ENCODE assay signal across 31 cellular contexts in the genomic region with DNA sequence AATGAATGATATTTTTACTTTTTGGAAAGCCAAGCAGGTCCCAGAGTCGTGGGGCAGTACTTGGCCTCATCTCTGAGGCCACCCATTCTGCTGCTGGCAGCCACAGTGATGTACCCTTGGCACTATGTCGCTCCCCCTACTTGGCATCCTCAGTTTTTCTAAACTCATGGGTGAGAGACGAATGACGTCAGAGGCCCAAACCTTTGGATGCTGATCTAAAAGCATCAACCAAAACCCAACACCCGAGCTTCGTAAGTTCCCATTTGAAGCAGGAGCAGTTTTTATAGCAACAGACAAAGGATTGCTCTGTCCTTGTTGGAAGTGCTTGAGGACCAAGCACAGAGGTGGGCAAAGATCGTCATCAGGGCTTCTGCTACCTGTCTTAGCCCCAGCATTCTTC.
DNase-seq lines count a peak whose midpoint lies in the region; ATAC-seq, FAIRE-seq and TF ChIP-seq lines count a peak whose summit lies in the region.
"Had no signal": no experiment of that assay in that cellular context is flagged by ENCODE, and none has a peak within 500 bp of the region (broad histone marks: within the 10 kb centered on the region; RNA-seq: fewer than 3 reads in every experiment).

No MANE protein-coding gene starts in this region.

- 9% methylated on average over 7 of the region's 7 CpGs for WGBS in HepG2 (ENCODE audit: low lambda C conversion rate)
- 56% methylated on average over 7 of the region's 7 CpGs for WGBS in right lobe of liver (ENCODE audit: insufficient coverage, low coverage, low lambda C conversion rate, missing lambda C conversion rate)
- WGBS in esophagus muscularis mucosa, result 87% methylated on average over 7 of the region's 7 CpGs

- H3K4me3 ChIP-seq in HepG2 (replicated peaks in 1 of 3; ENCODE audit: insufficient read depth in 1 of 3, low read depth in 2 of 3, low read length in 3 of 3) (no peak overlapping the region), right lobe of liver (no peak overlapping the region), esophagus muscularis mucosa (no peak overlapping the region)
- H3K4me3 ChIP-seq: A549; BLaER1; BLaER1 treated with 17β-estradiol and CSF1 and Interleukin-3, amounts not matched to agents 10 nM and 100 nM had no signal

- H2AFZ ChIP-seq in HepG2 (ENCODE audit: low read length), result no peak overlapping the region

- no peak overlapping the region for H3K4me2 ChIP-seq in HepG2 (ENCODE audit: low read depth, low read length)
- H3K4me2 ChIP-seq: A549; BLaER1; BLaER1 treated with 17β-estradiol and CSF1 and Interleukin-3, amounts not matched to agents 10 nM and 100 nM had no signal

- no peak for TF ChIP-seq RAD21 in HepG2 (CRISPR knock-in tag; IDR thresholded peaks at IDR 0.05)

- no peaks in the 10 kb centered on the region for H3K79me2 ChIP-seq in HepG2 (ENCODE audit: insufficient read depth, low read length)

- DNase-seq in HepG2 (ENCODE audit: low spot score), result no peak
- DNase-seq in right lobe of liver, result no peak
- peak; percentile 17 for DNase-seq in esophagus muscularis mucosa (ENCODE audit: extremely low spot score)
- no peak for DNase-seq in nucleus accumbens (lab: John Stamatoyannopoulos, UW)
- DNase-seq: 8988T; ACHN; AML-193; BE2C; C1 segment of cervical spinal cord; Caco-2; Calu3; CD4-positive, alpha-beta memory T cell; CD4-positive, alpha-beta T cell; CD4-positive, CD25-positive, alpha-beta regulatory T cell; CD8-positive, alpha-beta memory T cell; CD8-positive, alpha-beta T cell; COR-L47; DMS 273 treated with DMSO at 0.1 percent for 48 hours; DMS153; DMS53; DMS79; DMS79 treated with DMSO at 0.1 percent for 48 hours; DND-41; EL had no signal

- H3K27ac ChIP-seq in HepG2 (ENCODE audit: extremely low read length, insufficient read depth, low read length) (no peak overlapping the region), right lobe of liver (no peak overlapping the region), esophagus muscularis mucosa (replicated peaks in 1 of 4) (no peak overlapping the region)
- H3K27ac ChIP-seq: 22Rv1; A549; BLaER1; BLaER1 treated with 17β-estradiol and CSF1 and Interleukin-3, amounts not matched to agents 10 nM and 100 nM; C4-2B had no signal

- no peak overlapping the region for H3K9ac ChIP-seq in HepG2 (ENCODE audit: insufficient read depth, low read depth, low read length)
- H3K9ac ChIP-seq: BLaER1; BLaER1 treated with 17β-estradiol and CSF1 and Interleukin-3, amounts not matched to agents 10 nM and 100 nM had no signal

- intact Hi-C loops in HepG2 (cut with micrococcal nuclease; ENCODE audit: unreplicated experiment), result no loop called here
- intact Hi-C loops in right lobe of liver (cut with DNase I), result no loop called here
- intact Hi-C loops in esophagus muscularis mucosa (cut with DNase I), result no loop called here

- in situ Hi-C loops in HepG2 (cut with HindIII; ENCODE audit: extremely low pct_ligation_motif_present, low pct_unique_long_range_greater_than_20kb), result no loop called here

- TF ChIP-seq POLR2A in HepG2 (IDR thresholded peaks at IDR 0.05; ENCODE audit: insufficient read depth in 1 of 2, low read depth in 2 of 2, low read length in 2 of 2), result no peak
- no peak for TF ChIP-seq POLR2A in right lobe of liver (IDR thresholded peaks at IDR 0.05)
- TF ChIP-seq POLR2A in esophagus muscularis mucosa (IDR thresholded peaks at IDR 0.05; ENCODE audit: low read depth), result no peak

- no peak for FAIRE-seq in HepG2 (lab: Jason Lieb, UNC)
- FAIRE-seq: A204.1, A549, D721Med had no signal

- no peaks in the 10 kb centered on the region for H4K20me1 ChIP-seq in HepG2 (ENCODE audit: insufficient read depth, low read length)
- H4K20me1 ChIP-seq: BLaER1; BLaER1 treated with 17β-estradiol and CSF1 and Interleukin-3, amounts not matched to agents 10 nM and 100 nM had no signal

- no peaks in the 10 kb centered on the region for H3K36me3 ChIP-seq in HepG2 (replicated peaks in 1 of 2; ENCODE audit: control insufficient read depth in 1 of 2, insufficient read depth in 2 of 2, low read length in 2 of 2)
- H3K36me3 ChIP-seq in right lobe of liver, result no peaks in the 10 kb centered on the region
- no peaks in the 10 kb centered on the region for H3K36me3 ChIP-seq in esophagus muscularis mucosa
- H3K36me3 ChIP-seq: BE2C; BLaER1; BLaER1 treated with 17β-estradiol and CSF1 and Interleukin-3, amounts not matched to agents 10 nM and 100 nM had no signal

- H3K4me1 ChIP-seq in HepG2 (ENCODE audit: insufficient read depth, low read length) (no peaks in the 10 kb centered on the region), right lobe of liver (no peaks in the 10 kb centered on the region), esophagus muscularis mucosa (no peaks in the 10 kb centered on the region)
- H3K4me1 ChIP-seq: A549; BE2C; BLaER1; BLaER1 treated with 17β-estradiol and CSF1 and Interleukin-3, amounts not matched to agents 10 nM and 100 nM; Caco-2 had no signal

- no TSS peak for BruUV-seq in HepG2 (replicated peaks; lab: Mats Ljungman, UMichigan)

- H3K9me3 ChIP-seq in HepG2 (ENCODE audit: low read length) (no peaks in the 10 kb centered on the region), right lobe of liver (no peaks in the 10 kb centered on the region), esophagus muscularis mucosa (no peaks in the 10 kb centered on the region)
- H3K9me3 ChIP-seq: A549; BLaER1; BLaER1 treated with 17β-estradiol and CSF1 and Interleukin-3, amounts not matched to agents 10 nM and 100 nM; Caco-2 had no signal

- no peak for TF ChIP-seq EP300 in HepG2 (IDR thresholded peaks at IDR 0.05; ENCODE audit: low read depth in 2 of 2, low read length in 2 of 2)
- no peak for TF ChIP-seq EP300 in HepG2 (CRISPR knock-in tag; IDR thresholded peaks at IDR 0.05; ENCODE audit: borderline replicate concordance)
- TF ChIP-seq EP300 in esophagus muscularis mucosa (IDR thresholded peaks at IDR 0.05), result no peak

- POLR2A ChIA-PET in HepG2 (lab: Yijun Ruan, JAX), result no interaction called here

- no peak for TF ChIP-seq CTCF in HepG2 (CRISPR knock-in tag; IDR thresholded peaks at IDR 0.05)
- TF ChIP-seq CTCF in right lobe of liver (IDR thresholded peaks at IDR 0.05), result no peak
- no peak for TF ChIP-seq CTCF in esophagus muscularis mucosa (IDR thresholded peaks at IDR 0.05)

- ATAC-seq in HepG2 (no peak), right lobe of liver (no peak)
- ATAC-seq: A549; CD8-positive, alpha-beta T cell had no signal

- H3K27me3 ChIP-seq in HepG2 (ENCODE audit: control insufficient read depth in 1 of 2, insufficient read depth in 2 of 2, low read length in 2 of 2), result no peaks in the 10 kb centered on the region
- H3K27me3 ChIP-seq in right lobe of liver, result no peaks in the 10 kb centered on the region
- H3K27me3 ChIP-seq in esophagus muscularis mucosa, result no peaks in the 10 kb centered on the region
- H3K27me3 ChIP-seq: BE2C; BLaER1; BLaER1 treated with 17β-estradiol and CSF1 and Interleukin-3, amounts not matched to agents 10 nM and 100 nM had no signal

- CTCF ChIA-PET in HepG2 (lab: Yijun Ruan, JAX; ENCODE audit: low intra/inter-chr PET ratio, low total read pairs), result no interaction called here

TF ChIP-seq in HepG2, 621 proteins besides CTCF, POLR2A, EP300 and RAD21:
- TF ChIP-seq ATF7 (IDR thresholded peaks at IDR 0.05) (peak; percentile 91), ATF7 (CRISPR knock-in tag; IDR thresholded peaks at IDR 0.05) (no peak), ARID2 (CRISPR knock-in tag; IDR thresholded peaks at IDR 0.05; ENCODE audit: borderline replicate concordance) (no peak), ZNF547 (CRISPR knock-in tag; IDR thresholded peaks at IDR 0.05) (no peak), MAFG (CRISPR knock-in tag; IDR thresholded peaks at IDR 0.05) (0 out of 2 replicates have a peak, but pooled peaks have one; percentile 7), CREB1 (IDR thresholded peaks at IDR 0.05) (peak; percentile 96), CREB1 (CRISPR knock-in tag; IDR thresholded peaks at IDR 0.05) (no peak)
TF ChIP-seq in HepG2: peak in this region for 3.
